Comparison of ENCODE assay signal across 1 cellular context in the genomic region with DNA sequence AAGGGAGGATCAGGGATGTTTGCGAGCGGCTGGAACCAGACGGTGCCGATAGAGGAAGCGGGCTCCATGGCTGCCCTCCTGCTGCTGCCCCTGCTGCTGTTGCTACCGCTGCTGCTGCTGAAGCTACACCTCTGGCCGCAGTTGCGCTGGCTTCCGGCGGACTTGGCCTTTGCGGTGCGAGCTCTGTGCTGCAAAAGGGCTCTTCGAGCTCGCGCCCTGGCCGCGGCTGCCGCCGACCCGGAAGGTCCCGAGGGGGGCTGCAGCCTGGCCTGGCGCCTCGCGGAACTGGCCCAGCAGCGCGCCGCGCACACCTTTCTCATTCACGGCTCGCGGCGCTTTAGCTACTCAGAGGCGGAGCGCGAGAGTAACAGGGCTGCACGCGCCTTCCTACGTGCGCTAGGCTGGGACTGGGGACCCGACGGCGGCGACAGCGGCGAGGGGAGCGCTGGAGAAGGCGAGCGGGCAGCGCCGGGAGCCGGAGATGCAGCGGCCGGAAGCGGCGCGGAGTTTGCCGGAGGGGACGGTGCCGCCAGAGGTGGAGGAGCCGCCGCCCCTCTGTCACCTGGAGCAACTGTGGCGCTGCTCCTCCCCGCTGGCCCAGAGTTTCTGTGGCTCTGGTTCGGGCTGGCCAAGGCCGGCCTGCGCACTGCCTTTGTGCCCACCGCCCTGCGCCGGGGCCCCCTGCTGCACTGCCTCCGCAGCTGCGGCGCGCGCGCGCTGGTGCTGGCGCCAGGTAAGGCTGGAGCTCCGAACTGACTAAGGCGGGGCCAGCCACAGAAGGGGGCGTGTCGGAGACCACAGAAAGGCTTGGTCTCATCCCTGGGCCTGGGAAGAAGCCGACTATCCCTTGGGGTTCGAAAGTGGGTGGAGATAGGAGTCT.
A peak's percentile ranks its signal among the peaks of the same experiment; 100 is the strongest.
TF ChIP-seq lines count a peak whose summit lies in the region.

No MANE protein-coding gene starts in this region.

TF ChIP-seq in HepG2, 621 proteins besides CTCF, POLR2A, EP300 and RAD21 (continued from another document and continues in another):
- TF ChIP-seq, protein P1, sequence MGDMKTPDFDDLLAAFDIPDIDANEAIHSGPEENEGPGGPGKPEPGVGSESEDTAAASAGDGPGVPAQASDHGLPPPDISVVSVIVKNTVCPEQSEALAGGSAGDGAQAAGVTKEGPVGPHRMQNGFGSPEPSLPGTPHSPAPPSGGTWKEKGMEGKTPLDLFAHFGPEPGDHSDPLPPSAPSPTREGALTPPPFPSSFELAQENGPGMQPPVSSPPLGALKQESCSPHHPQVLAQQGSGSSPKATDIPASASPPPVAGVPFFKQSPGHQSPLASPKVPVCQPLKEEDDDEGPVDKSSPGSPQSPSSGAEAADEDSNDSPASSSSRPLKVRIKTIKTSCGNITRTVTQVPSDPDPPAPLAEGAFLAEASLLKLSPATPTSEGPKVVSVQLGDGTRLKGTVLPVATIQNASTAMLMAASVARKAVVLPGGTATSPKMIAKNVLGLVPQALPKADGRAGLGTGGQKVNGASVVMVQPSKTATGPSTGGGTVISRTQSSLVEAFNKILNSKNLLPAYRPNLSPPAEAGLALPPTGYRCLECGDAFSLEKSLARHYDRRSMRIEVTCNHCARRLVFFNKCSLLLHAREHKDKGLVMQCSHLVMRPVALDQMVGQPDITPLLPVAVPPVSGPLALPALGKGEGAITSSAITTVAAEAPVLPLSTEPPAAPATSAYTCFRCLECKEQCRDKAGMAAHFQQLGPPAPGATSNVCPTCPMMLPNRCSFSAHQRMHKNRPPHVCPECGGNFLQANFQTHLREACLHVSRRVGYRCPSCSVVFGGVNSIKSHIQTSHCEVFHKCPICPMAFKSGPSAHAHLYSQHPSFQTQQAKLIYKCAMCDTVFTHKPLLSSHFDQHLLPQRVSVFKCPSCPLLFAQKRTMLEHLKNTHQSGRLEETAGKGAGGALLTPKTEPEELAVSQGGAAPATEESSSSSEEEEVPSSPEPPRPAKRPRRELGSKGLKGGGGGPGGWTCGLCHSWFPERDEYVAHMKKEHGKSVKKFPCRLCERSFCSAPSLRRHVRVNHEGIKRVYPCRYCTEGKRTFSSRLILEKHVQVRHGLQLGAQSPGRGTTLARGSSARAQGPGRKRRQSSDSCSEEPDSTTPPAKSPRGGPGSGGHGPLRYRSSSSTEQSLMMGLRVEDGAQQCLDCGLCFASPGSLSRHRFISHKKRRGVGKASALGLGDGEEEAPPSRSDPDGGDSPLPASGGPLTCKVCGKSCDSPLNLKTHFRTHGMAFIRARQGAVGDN (CRISPR knock-in tag; IDR thresholded peaks at IDR 0.05), result peak; percentile 96
- TF ChIP-seq ZNF615 (CRISPR knock-in tag; IDR thresholded peaks at IDR 0.05; ENCODE audit: borderline replicate concordance) (no peak), SMC3 (IDR thresholded peaks at IDR 0.05; ENCODE audit: low read length) (no peak), GTF2F1 (IDR thresholded peaks at IDR 0.05; ENCODE audit: low read length) (no peak), REPIN1 (CRISPR knock-in tag; IDR thresholded peaks at IDR 0.05; ENCODE audit: borderline replicate concordance, low read depth) (peak; percentile 24), ZNF850 (CRISPR knock-in tag; conservative IDR thresholded peaks at IDR 0.05) (no peak), MATR3 (CRISPR knock-in tag; IDR thresholded peaks at IDR 0.05) (no peak), MAFF (IDR thresholded peaks at IDR 0.05; ENCODE audit: low read depth, low read length) (no peak), ZNF768 (CRISPR knock-in tag; IDR thresholded peaks at IDR 0.05) (no peak; the same call in 1 of the 2 replicates), ZNF354B (CRISPR knock-in tag; IDR thresholded peaks at IDR 0.05) (no peak), YEATS4 (CRISPR knock-in tag; IDR thresholded peaks at IDR 0.05; ENCODE audit: borderline replicate concordance) (peak; percentile 39; the same call in 1 of the 2 replicates), DPF2 (CRISPR knock-in tag; IDR thresholded peaks at IDR 0.05; ENCODE audit: borderline replicate concordance, low read depth) (no peak), ZNF160 (CRISPR knock-in tag; IDR thresholded peaks at IDR 0.05) (no peak; the same call in 1 of the 2 replicates), ZSCAN21 (CRISPR knock-in tag; IDR thresholded peaks at IDR 0.05; ENCODE audit: borderline replicate concordance) (no peak), ZNF605 (CRISPR knock-in tag; IDR thresholded peaks at IDR 0.05) (no peak; the same call in 1 of the 2 replicates), ATF1 (CRISPR knock-in tag; IDR thresholded peaks at IDR 0.05) (no peak), GATAD2A (CRISPR knock-in tag; IDR thresholded peaks at IDR 0.05) (no peak; the same call in 1 of the 2 replicates), ZBTB7B (CRISPR knock-in tag; IDR thresholded peaks at IDR 0.05) (peak; percentile 38), SP2 (CRISPR knock-in tag; IDR thresholded peaks at IDR 0.05) (no peak), ZNF567 (CRISPR knock-in tag; IDR thresholded peaks at IDR 0.05; ENCODE audit: borderline replicate concordance) (no peak), DNMT1 (CRISPR knock-in tag; IDR thresholded peaks at IDR 0.05) (no peak), ZSCAN30 (CRISPR knock-in tag; IDR thresholded peaks at IDR 0.05) (no peak), FOSL2 (CRISPR knock-in tag; IDR thresholded peaks at IDR 0.05) (0 out of 2 replicates have a peak, but pooled peaks have one; percentile 5), ZNF776 (CRISPR knock-in tag; IDR thresholded peaks at IDR 0.05) (peak; percentile 90)
- TF ChIP-seq, protein P2, sequence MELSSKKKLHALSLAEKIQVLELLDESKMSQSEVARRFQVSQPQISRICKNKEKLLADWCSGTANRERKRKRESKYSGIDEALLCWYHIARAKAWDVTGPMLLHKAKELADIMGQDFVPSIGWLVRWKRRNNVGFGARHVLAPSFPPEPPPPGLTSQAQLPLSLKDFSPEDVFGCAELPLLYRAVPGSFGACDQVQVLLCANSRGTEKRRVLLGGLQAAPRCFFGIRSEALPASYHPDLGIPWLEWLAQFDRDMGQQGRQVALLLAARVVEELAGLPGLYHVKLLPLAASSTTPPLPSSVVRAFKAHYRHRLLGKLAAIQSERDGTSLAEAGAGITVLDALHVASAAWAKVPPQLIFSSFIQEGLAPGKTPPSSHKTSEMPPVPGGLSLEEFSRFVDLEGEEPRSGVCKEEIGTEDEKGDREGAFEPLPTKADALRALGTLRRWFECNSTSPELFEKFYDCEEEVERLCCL (CRISPR knock-in tag; IDR thresholded peaks at IDR 0.05; ENCODE audit: borderline replicate concordance), result no peak
- TF ChIP-seq, protein P3, sequence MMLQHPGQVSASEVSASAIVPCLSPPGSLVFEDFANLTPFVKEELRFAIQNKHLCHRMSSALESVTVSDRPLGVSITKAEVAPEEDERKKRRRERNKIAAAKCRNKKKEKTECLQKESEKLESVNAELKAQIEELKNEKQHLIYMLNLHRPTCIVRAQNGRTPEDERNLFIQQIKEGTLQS (CRISPR knock-in tag; IDR thresholded peaks at IDR 0.05), result no peak
- TF ChIP-seq, protein P4, sequence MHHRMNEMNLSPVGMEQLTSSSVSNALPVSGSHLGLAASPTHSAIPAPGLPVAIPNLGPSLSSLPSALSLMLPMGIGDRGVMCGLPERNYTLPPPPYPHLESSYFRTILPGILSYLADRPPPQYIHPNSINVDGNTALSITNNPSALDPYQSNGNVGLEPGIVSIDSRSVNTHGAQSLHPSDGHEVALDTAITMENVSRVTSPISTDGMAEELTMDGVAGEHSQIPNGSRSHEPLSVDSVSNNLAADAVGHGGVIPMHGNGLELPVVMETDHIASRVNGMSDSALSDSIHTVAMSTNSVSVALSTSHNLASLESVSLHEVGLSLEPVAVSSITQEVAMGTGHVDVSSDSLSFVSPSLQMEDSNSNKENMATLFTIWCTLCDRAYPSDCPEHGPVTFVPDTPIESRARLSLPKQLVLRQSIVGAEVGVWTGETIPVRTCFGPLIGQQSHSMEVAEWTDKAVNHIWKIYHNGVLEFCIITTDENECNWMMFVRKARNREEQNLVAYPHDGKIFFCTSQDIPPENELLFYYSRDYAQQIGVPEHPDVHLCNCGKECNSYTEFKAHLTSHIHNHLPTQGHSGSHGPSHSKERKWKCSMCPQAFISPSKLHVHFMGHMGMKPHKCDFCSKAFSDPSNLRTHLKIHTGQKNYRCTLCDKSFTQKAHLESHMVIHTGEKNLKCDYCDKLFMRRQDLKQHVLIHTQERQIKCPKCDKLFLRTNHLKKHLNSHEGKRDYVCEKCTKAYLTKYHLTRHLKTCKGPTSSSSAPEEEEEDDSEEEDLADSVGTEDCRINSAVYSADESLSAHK (CRISPR knock-in tag; IDR thresholded peaks at IDR 0.05; ENCODE audit: borderline replicate concordance), result no peak
- TF ChIP-seq, protein P5, sequence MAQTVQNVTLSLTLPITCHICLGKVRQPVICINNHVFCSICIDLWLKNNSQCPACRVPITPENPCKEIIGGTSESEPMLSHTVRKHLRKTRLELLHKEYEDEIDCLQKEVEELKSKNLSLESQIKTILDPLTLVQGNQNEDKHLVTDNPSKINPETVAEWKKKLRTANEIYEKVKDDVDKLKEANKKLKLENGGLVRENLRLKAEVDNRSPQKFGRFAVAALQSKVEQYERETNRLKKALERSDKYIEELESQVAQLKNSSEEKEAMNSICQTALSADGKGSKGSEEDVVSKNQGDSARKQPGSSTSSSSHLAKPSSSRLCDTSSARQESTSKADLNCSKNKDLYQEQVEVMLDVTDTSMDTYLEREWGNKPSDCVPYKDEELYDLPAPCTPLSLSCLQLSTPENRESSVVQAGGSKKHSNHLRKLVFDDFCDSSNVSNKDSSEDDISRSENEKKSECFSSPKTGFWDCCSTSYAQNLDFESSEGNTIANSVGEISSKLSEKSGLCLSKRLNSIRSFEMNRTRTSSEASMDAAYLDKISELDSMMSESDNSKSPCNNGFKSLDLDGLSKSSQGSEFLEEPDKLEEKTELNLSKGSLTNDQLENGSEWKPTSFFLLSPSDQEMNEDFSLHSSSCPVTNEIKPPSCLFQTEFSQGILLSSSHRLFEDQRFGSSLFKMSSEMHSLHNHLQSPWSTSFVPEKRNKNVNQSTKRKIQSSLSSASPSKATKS (CRISPR knock-in tag; IDR thresholded peaks at IDR 0.05), result no peak
- TF ChIP-seq, protein P6, sequence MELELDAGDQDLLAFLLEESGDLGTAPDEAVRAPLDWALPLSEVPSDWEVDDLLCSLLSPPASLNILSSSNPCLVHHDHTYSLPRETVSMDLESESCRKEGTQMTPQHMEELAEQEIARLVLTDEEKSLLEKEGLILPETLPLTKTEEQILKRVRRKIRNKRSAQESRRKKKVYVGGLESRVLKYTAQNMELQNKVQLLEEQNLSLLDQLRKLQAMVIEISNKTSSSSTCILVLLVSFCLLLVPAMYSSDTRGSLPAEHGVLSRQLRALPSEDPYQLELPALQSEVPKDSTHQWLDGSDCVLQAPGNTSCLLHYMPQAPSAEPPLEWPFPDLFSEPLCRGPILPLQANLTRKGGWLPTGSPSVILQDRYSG (CRISPR knock-in tag; IDR thresholded peaks at IDR 0.05), result no peak
- TF ChIP-seq, protein P7, sequence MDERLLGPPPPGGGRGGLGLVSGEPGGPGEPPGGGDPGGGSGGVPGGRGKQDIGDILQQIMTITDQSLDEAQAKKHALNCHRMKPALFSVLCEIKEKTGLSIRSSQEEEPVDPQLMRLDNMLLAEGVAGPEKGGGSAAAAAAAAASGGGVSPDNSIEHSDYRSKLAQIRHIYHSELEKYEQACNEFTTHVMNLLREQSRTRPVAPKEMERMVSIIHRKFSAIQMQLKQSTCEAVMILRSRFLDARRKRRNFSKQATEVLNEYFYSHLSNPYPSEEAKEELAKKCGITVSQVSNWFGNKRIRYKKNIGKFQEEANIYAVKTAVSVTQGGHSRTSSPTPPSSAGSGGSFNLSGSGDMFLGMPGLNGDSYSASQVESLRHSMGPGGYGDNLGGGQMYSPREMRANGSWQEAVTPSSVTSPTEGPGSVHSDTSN (CRISPR knock-in tag; IDR thresholded peaks at IDR 0.05), result no peak
- TF ChIP-seq, protein P8, sequence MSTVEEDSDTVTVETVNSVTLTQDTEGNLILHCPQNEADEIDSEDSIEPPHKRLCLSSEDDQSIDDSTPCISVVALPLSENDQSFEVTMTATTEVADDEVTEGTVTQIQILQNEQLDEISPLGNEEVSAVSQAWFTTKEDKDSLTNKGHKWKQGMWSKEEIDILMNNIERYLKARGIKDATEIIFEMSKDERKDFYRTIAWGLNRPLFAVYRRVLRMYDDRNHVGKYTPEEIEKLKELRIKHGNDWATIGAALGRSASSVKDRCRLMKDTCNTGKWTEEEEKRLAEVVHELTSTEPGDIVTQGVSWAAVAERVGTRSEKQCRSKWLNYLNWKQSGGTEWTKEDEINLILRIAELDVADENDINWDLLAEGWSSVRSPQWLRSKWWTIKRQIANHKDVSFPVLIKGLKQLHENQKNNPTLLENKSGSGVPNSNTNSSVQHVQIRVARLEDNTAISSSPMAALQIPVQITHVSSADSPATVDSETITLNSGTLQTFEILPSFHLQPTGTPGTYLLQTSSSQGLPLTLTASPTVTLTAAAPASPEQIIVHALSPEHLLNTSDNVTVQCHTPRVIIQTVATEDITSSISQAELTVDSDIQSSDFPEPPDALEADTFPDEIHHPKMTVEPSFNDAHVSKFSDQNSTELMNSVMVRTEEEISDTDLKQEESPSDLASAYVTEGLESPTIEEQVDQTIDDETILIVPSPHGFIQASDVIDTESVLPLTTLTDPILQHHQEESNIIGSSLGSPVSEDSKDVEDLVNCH (CRISPR knock-in tag; IDR thresholded peaks at IDR 0.05), result no peak
- TF ChIP-seq, protein P9, sequence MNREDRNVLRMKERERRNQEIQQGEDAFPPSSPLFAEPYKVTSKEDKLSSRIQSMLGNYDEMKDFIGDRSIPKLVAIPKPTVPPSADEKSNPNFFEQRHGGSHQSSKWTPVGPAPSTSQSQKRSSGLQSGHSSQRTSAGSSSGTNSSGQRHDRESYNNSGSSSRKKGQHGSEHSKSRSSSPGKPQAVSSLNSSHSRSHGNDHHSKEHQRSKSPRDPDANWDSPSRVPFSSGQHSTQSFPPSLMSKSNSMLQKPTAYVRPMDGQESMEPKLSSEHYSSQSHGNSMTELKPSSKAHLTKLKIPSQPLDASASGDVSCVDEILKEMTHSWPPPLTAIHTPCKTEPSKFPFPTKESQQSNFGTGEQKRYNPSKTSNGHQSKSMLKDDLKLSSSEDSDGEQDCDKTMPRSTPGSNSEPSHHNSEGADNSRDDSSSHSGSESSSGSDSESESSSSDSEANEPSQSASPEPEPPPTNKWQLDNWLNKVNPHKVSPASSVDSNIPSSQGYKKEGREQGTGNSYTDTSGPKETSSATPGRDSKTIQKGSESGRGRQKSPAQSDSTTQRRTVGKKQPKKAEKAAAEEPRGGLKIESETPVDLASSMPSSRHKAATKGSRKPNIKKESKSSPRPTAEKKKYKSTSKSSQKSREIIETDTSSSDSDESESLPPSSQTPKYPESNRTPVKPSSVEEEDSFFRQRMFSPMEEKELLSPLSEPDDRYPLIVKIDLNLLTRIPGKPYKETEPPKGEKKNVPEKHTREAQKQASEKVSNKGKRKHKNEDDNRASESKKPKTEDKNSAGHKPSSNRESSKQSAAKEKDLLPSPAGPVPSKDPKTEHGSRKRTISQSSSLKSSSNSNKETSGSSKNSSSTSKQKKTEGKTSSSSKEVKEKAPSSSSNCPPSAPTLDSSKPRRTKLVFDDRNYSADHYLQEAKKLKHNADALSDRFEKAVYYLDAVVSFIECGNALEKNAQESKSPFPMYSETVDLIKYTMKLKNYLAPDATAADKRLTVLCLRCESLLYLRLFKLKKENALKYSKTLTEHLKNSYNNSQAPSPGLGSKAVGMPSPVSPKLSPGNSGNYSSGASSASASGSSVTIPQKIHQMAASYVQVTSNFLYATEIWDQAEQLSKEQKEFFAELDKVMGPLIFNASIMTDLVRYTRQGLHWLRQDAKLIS (CRISPR knock-in tag; IDR thresholded peaks at IDR 0.05), result no peak
